In the genomic region with DNA sequence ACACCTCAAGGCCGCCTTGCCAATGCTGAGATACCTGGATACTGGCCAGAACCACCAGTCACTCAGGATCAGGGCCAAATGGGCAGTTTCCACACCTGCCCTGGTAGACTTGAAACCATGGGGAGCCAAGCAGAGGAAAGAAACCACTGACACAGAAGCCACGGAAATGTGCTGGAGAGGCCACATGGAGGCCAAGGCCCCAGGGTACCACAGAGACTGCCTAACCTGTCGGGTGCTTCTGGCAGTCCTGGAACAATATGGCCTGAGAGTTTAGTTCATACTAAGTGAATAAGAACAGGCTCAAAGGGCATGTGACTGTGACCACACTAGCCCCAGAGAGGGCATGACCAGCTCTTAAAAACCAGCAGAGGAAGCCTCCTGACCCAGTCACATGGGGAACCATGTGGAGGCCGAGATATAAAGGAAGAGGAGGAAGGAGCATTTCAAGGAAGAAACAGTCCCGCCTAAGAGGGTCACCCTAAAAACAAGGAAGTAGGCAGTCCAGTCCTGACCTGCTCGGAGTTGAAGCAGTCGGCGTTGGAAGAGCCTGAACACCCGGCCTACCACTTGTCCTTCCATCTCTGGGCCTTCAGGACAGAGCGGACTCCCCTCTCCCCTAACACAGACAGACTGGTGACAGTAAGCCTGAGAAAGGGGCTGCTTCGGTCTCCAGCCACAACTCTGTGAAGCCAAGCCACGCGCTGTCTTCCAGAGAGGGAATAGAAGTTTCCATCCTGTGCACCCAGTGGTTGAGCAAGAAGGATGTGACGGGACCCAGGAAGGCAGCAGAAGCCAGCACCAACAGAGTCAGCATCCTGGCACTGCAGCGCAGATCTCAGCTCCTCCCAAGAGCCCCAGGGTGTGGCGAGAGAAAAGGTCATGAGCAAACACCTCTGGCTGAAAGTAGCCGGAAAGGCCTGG, we compare ENCODE assay signal across 8 cellular contexts. TPM values are rescaled to one million over a fixed set of nuclear protein-coding genes. Genes with fewer than 3 reads are reported as not detected.
A peak's percentile ranks its signal among the peaks of the same experiment; 100 is the strongest.
DNase-seq lines count a peak whose midpoint lies in the region; ATAC-seq and TF ChIP-seq lines count a peak whose summit lies in the region.

A gene with protein sequence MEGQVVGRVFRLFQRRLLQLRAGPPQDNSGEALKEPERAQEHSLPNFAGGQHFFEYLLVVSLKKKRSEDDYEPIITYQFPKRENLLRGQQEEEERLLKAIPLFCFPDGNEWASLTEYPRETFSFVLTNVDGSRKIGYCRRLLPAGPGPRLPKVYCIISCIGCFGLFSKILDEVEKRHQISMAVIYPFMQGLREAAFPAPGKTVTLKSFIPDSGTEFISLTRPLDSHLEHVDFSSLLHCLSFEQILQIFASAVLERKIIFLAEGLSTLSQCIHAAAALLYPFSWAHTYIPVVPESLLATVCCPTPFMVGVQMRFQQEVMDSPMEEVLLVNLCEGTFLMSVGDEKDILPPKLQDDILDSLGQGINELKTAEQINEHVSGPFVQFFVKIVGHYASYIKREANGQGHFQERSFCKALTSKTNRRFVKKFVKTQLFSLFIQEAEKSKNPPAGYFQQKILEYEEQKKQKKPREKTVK (minus strand): TSS at position 766 of the 921 bp plus-strand sequence. CDS start 187 bp downstream, at position 579.

- no peaks in the 10 kb centered on the region for H3K27me3 Mint-ChIP-seq in activated CD8-positive, alpha-beta T cell treated with anti-CD3 and anti-CD28 coated beads for 36 hours

- H3K9me3 ChIP-seq in KOPT-K1 (ENCODE audit: insufficient read depth, low read length, poor library complexity, severe bottlenecking) = no peaks in the 10 kb centered on the region
- H3K9me3 ChIP-seq in heart left ventricle = no peaks in the 10 kb centered on the region

- H3K27ac ChIP-seq in KOPT-K1 (ENCODE audit: low read depth, low read length, poor library complexity, severe bottlenecking) (peak within 1 kb of the TSS; percentile 99), heart left ventricle (peak within 1 kb of the TSS in 7 of 12 donors; percentile 10 to 95 (median 14))

- CTCF ChIA-PET in activated CD8-positive, alpha-beta T cell treated with anti-CD3 and anti-CD28 coated beads for 36 hours (lab: Charles Lee) = interaction anchor here (1.0 to 8.8 kb wide), 6 partner anchors 9 to 403 kb away, joined by 3 to 150 read pairs (median 7); no protein-coding TSS in a partner anchor

- peaks cover 61% of the 10 kb centered on the region for H3K36me3 Mint-ChIP-seq in activated CD8-positive, alpha-beta T cell treated with anti-CD3 and anti-CD28 coated beads for 36 hours (ENCODE audit: low read depth)

- H3K4me3 Mint-ChIP-seq in activated CD8-positive, alpha-beta T cell treated with anti-CD3 and anti-CD28 coated beads for 36 hours = peak within 1 kb of the TSS; percentile 99

- peaks cover 55% of the 10 kb centered on the region for H3K4me1 Mint-ChIP-seq in activated CD8-positive, alpha-beta T cell treated with anti-CD3 and anti-CD28 coated beads for 36 hours (ENCODE audit: low read depth)

- peak within 1 kb of the TSS in 6 of 12 donors; percentile 6 to 67 (median 13) for H3K4me3 ChIP-seq in heart left ventricle

- no peak for TF ChIP-seq POLR2A in heart left ventricle (IDR thresholded peaks at IDR 0.05)

- TF ChIP-seq CTCF in activated CD8-positive, alpha-beta T cell treated with anti-CD3 and anti-CD28 coated beads for 36 hours (IDR thresholded peaks at IDR 0.05) = no peak
- TF ChIP-seq CTCF in heart left ventricle (IDR thresholded peaks at IDR 0.05) = no peak

- H3K27me3 ChIP-seq in heart left ventricle = peaks cover 0 to 19% (median 4%) of the 10 kb centered on the region in 9 donors

- H3K9me3 Mint-ChIP-seq in activated CD8-positive, alpha-beta T cell treated with anti-CD3 and anti-CD28 coated beads for 36 hours = no peaks in the 10 kb centered on the region

- POLR2A ChIA-PET in activated CD8-positive, alpha-beta T cell treated with anti-CD3 and anti-CD28 coated beads for 36 hours (lab: Charles Lee) = interaction anchor here (0.8 to 10.4 kb wide), 9 partner anchors 9 to 324 kb away, joined by 3 to 245 read pairs (median 6); partner anchors contain the start of gene CHI3L2

- H3K27ac Mint-ChIP-seq in activated CD8-positive, alpha-beta T cell treated with anti-CD3 and anti-CD28 coated beads for 36 hours = peak within 1 kb of the TSS; percentile 98

- peak; percentile 69 for ATAC-seq in activated CD8-positive, alpha-beta T cell treated with anti-CD3 and anti-CD28 coated beads for 36 hours
- peak; percentile 35 to 66 (median 54) for ATAC-seq in heart left ventricle
- no peak for ATAC-seq in GM19328 (IDR thresholded peaks at IDR 0.05; ENCODE audit: unreplicated experiment)
- no peak for ATAC-seq in HG03439 (IDR thresholded peaks at IDR 0.05; ENCODE audit: unreplicated experiment)

- peak; percentile 87 for DNase-seq in activated CD8-positive, alpha-beta T cell treated with anti-CD3 and anti-CD28 coated beads for 36 hours
- DNase-seq in heart left ventricle = peak in 4 of 5 donors; percentile 44 to 58 (median 54)
- peak; percentile 56 to 72 for DNase-seq in stimulated activated CD4-positive, alpha-beta T cell treated with anti-CD3 and anti-CD28 coated beads, Interleukin-12 subunit alpha, Interleukin-12 subunit beta, amount 100 ng/mL, for 24 hours (ENCODE audit: low read depth in 2 of 2)
- DNase-seq in hepatic stellate cell (ENCODE audit: low spot score) = no peak
- no peak for DNase-seq in NCI-H2227 treated with DMSO at 0.1 percent for 48 hours (lab: John Stamatoyannopoulos, UW)

- 83 to 92% (median 91%) methylated on average over 16 to 17 of the region's 17 CpGs for WGBS in heart left ventricle, 4 donors

- H3K36me3 ChIP-seq in KOPT-K1 (ENCODE audit: insufficient read depth, low read length) (peaks cover 44% of the 10 kb centered on the region), heart left ventricle (peaks cover 0 to 16% (median 0%) of the 10 kb centered on the region in 9 donors)

- intact Hi-C loops in activated CD8-positive, alpha-beta T cell treated with anti-CD3 and anti-CD28 coated beads for 36 hours (cut with micrococcal nuclease) = loop anchor here (2.0 to 5.0 kb wide), 2 partner anchors 15 to 53 kb away; no protein-coding TSS in a partner anchor
- intact Hi-C loops in heart left ventricle (cut with DNase I) = no loop called here

- peaks cover 0 to 83% (median 6%) of the 10 kb centered on the region in 12 donors for H3K4me1 ChIP-seq in heart left ventricle

RNA-seq across cellular contexts. Expression of the gene that starts here (rescaled TPM):
- total RNA-seq in activated CD8-positive, alpha-beta T cell treated with anti-CD3 and anti-CD28 coated beads for 36 hours = 100 to 1,000 TPM; 201 to 208 TPM
- total RNA-seq in heart left ventricle = 10 to 100 TPM in 1 of 9 donors, 1 to 10 TPM in 7, under 1 TPM in 1; 0.96 to 23.9 (median 2.3) TPM
- 1 to 10 TPM in 1 of 2 donors, under 1 TPM in 1; 0.99 to 1.2 TPM for polyA plus RNA-seq in heart left ventricle

Comparison
In these comparisons a context has a peak if more than half of its experiments do, and no peak if none do; other contexts are left out.
1. RNA of the gene that starts here (total RNA-seq): 201 to 208 TPM in activated CD8-positive, alpha-beta T cell treated with anti-CD3 and anti-CD28 coated beads for 36 hours; 0.96 to 23.9 TPM in heart left ventricle; every median in the first group is over 4 times any median in the second.
2. ATAC-seq: peak in activated CD8-positive, alpha-beta T cell treated with anti-CD3 and anti-CD28 coated beads for 36 hours (single experiment) and heart left ventricle (4 of 4); none in GM19328 (single experiment) and HG03439 (single experiment).
3. DNase-seq: peak in activated CD8-positive, alpha-beta T cell treated with anti-CD3 and anti-CD28 coated beads for 36 hours (single experiment), heart left ventricle (4 of 5) and stimulated activated CD4-positive, alpha-beta T cell treated with anti-CD3 and anti-CD28 coated beads, Interleukin-12 subunit alpha, Interleukin-12 subunit beta, amount 100 ng/mL, for 24 hours (2 of 2); none in hepatic stellate cell (single experiment) and NCI-H2227 treated with DMSO at 0.1 percent for 48 hours (single experiment).